In the genomic region with DNA sequence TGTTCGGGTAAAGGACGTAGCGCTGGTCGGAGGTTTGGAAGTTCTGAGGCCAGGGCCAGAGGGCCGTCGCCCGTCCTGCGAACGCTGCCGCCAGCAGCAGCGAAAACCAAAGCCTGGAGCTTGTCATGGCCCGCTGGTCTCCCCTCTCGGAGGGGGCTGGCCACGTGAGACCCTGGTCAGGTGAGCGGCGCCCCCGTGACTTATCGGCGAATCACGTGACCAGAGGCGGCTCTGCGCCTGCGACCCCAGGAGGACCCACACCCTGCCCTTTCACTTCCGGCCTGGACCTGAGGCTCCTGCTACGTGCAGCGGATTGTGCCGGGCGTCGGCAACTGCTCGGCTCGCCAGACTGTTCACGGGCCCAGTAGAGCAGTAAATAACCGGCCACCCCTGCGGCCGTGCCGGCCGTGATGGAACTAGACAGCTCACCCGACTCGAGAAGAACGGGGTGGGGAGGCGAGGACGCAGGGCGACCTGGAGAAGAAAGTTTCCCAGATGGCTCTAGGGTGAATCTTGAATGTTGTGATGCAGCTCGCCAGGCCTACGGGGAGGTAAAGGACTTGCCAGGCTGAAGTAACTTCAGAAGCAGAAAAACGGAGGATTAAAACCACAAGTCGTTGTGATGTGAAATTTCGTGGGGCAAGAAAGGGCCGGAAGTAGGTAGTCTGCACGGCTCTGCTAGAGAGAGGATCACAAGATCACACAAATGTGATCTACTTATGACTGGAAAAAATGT, we compare ENCODE assay signal across 1 cellular context.
TF ChIP-seq lines count a peak whose summit lies in the region.

A gene (minus strand): TSS at position 169 of the 736 bp plus-strand sequence. CDS start 42 bp downstream, at position 127.

TF ChIP-seq in HepG2, 621 proteins besides CTCF, POLR2A, EP300 and RAD21 (continued from another document and continues in another):
- TF ChIP-seq, protein P1, sequence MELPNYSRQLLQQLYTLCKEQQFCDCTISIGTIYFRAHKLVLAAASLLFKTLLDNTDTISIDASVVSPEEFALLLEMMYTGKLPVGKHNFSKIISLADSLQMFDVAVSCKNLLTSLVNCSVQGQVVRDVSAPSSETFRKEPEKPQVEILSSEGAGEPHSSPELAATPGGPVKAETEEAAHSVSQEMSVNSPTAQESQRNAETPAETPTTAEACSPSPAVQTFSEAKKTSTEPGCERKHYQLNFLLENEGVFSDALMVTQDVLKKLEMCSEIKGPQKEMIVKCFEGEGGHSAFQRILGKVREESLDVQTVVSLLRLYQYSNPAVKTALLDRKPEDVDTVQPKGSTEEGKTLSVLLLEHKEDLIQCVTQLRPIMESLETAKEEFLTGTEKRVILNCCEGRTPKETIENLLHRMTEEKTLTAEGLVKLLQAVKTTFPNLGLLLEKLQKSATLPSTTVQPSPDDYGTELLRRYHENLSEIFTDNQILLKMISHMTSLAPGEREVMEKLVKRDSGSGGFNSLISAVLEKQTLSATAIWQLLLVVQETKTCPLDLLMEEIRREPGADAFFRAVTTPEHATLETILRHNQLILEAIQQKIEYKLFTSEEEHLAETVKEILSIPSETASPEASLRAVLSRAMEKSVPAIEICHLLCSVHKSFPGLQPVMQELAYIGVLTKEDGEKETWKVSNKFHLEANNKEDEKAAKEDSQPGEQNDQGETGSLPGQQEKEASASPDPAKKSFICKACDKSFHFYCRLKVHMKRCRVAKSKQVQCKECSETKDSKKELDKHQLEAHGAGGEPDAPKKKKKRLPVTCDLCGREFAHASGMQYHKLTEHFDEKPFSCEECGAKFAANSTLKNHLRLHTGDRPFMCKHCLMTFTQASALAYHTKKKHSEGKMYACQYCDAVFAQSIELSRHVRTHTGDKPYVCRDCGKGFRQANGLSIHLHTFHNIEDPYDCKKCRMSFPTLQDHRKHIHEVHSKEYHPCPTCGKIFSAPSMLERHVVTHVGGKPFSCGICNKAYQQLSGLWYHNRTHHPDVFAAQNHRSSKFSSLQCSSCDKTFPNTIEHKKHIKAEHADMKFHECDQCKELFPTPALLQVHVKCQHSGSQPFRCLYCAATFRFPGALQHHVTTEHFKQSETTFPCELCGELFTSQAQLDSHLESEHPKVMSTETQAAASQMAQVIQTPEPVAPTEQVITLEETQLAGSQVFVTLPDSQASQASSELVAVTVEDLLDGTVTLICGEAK (IDR thresholded peaks at IDR 0.05), result no peak
- TF ChIP-seq, protein P1 (CRISPR knock-in tag; IDR thresholded peaks at IDR 0.05), result peak; percentile 93
- TF ChIP-seq IKZF1 (IDR thresholded peaks at IDR 0.05) (no peak), ZNF678 (CRISPR knock-in tag; IDR thresholded peaks at IDR 0.05) (no peak), NR2C2 (CRISPR knock-in tag; IDR thresholded peaks at IDR 0.05; ENCODE audit: borderline replicate concordance) (peak; percentile 97), NR1H2 (CRISPR knock-in tag; IDR thresholded peaks at IDR 0.05; ENCODE audit: borderline replicate concordance, low read depth) (0 out of 2 replicates have a peak, but pooled peaks have one; percentile 21), ARID2 (CRISPR knock-in tag; IDR thresholded peaks at IDR 0.05; ENCODE audit: borderline replicate concordance) (no peak), ZNF549 (CRISPR knock-in tag; IDR thresholded peaks at IDR 0.05) (no peak), PHF20 (CRISPR knock-in tag; IDR thresholded peaks at IDR 0.05) (peak; percentile 100), HDAC1 (CRISPR knock-in tag; IDR thresholded peaks at IDR 0.05) (peak; percentile 100), NONO (IDR thresholded peaks at IDR 0.05) (no peak), NONO (CRISPR knock-in tag; conservative IDR thresholded peaks at IDR 0.05) (peak; percentile 90), SNAPC2 (CRISPR knock-in tag; IDR thresholded peaks at IDR 0.05) (no peak), EZH2 (conservative IDR thresholded peaks at IDR 0.05; ENCODE audit: low read depth, low read length) (no peak), KLF16 (CRISPR knock-in tag; IDR thresholded peaks at IDR 0.05) (peak in 1 of 2 experiments; percentile 98; a peak in 2 of 4 replicates), KLF9 (CRISPR knock-in tag; IDR thresholded peaks at IDR 0.05; ENCODE audit: low read depth) (no peak), TOPORS (CRISPR knock-in tag; IDR thresholded peaks at IDR 0.05) (peak; percentile 91), ZNF101 (CRISPR knock-in tag; IDR thresholded peaks at IDR 0.05; ENCODE audit: borderline replicate concordance, low read depth) (peak; percentile 32; the same call in 1 of the 2 replicates), HNRNPL (IDR thresholded peaks at IDR 0.05; ENCODE audit: low read depth, low read length) (no peak), RBAK (CRISPR knock-in tag; IDR thresholded peaks at IDR 0.05) (peak; percentile 60; the same call in 1 of the 2 replicates), GABPB1 (CRISPR knock-in tag; IDR thresholded peaks at IDR 0.05) (peak; percentile 99), ZNF143 (CRISPR knock-in tag; IDR thresholded peaks at IDR 0.05) (peak; percentile 73), ZBTB1 (CRISPR knock-in tag; IDR thresholded peaks at IDR 0.05; ENCODE audit: borderline replicate concordance) (no peak), ZNF333 (CRISPR knock-in tag; IDR thresholded peaks at IDR 0.05; ENCODE audit: borderline replicate concordance) (no peak), BRCA1 (CRISPR knock-in tag; IDR thresholded peaks at IDR 0.05) (peak; percentile 97), ATF7 (IDR thresholded peaks at IDR 0.05) (no peak), ATF7 (CRISPR knock-in tag; IDR thresholded peaks at IDR 0.05) (peak; percentile 74), JUND (CRISPR knock-in tag; IDR thresholded peaks at IDR 0.05) (peak; percentile 52; the same call in 1 of the 2 replicates), ELF3 (CRISPR knock-in tag; IDR thresholded peaks at IDR 0.05) (peak; percentile 88), ZFP37 (CRISPR knock-in tag; IDR thresholded peaks at IDR 0.05; ENCODE audit: borderline replicate concordance) (peak; percentile 88; the same call in 1 of the 2 replicates)
- TF ChIP-seq, protein P2, sequence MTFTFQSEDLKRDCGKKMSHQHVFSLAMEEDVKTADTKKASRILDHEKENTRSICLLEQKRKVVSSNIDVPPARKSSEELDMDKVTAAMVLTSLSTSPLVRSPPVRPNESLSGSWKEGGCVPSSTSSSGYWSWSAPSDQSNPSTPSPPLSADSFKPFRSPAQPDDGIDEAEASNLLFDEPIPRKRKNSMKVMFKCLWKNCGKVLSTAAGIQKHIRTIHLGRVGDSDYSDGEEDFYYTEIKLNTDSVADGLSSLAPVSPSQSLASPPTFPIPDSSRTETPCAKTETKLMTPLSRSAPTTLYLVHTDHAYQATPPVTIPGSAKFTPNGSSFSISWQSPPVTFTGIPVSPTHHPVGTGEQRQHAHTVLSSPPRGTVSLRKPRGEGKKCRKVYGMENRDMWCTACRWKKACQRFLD (CRISPR knock-in tag; IDR thresholded peaks at IDR 0.05; ENCODE audit: borderline replicate concordance), result 0 out of 2 replicates have a peak, but pooled peaks have one; percentile 43
- TF ChIP-seq, protein P3, sequence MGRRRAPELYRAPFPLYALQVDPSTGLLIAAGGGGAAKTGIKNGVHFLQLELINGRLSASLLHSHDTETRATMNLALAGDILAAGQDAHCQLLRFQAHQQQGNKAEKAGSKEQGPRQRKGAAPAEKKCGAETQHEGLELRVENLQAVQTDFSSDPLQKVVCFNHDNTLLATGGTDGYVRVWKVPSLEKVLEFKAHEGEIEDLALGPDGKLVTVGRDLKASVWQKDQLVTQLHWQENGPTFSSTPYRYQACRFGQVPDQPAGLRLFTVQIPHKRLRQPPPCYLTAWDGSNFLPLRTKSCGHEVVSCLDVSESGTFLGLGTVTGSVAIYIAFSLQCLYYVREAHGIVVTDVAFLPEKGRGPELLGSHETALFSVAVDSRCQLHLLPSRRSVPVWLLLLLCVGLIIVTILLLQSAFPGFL (CRISPR knock-in tag; IDR thresholded peaks at IDR 0.05), result 0 out of 2 replicates have a peak, but pooled peaks have one; percentile 70
- TF ChIP-seq, protein P4, sequence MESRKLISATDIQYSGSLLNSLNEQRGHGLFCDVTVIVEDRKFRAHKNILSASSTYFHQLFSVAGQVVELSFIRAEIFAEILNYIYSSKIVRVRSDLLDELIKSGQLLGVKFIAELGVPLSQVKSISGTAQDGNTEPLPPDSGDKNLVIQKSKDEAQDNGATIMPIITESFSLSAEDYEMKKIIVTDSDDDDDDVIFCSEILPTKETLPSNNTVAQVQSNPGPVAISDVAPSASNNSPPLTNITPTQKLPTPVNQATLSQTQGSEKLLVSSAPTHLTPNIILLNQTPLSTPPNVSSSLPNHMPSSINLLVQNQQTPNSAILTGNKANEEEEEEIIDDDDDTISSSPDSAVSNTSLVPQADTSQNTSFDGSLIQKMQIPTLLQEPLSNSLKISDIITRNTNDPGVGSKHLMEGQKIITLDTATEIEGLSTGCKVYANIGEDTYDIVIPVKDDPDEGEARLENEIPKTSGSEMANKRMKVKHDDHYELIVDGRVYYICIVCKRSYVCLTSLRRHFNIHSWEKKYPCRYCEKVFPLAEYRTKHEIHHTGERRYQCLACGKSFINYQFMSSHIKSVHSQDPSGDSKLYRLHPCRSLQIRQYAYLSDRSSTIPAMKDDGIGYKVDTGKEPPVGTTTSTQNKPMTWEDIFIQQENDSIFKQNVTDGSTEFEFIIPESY (CRISPR knock-in tag; IDR thresholded peaks at IDR 0.05), result peak; percentile 60
- TF ChIP-seq, protein P5, sequence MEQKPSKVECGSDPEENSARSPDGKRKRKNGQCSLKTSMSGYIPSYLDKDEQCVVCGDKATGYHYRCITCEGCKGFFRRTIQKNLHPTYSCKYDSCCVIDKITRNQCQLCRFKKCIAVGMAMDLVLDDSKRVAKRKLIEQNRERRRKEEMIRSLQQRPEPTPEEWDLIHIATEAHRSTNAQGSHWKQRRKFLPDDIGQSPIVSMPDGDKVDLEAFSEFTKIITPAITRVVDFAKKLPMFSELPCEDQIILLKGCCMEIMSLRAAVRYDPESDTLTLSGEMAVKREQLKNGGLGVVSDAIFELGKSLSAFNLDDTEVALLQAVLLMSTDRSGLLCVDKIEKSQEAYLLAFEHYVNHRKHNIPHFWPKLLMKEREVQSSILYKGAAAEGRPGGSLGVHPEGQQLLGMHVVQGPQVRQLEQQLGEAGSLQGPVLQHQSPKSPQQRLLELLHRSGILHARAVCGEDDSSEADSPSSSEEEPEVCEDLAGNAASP (CRISPR knock-in tag; IDR thresholded peaks at IDR 0.05; ENCODE audit: borderline replicate concordance), result peak; percentile 87
- TF ChIP-seq, protein P6, sequence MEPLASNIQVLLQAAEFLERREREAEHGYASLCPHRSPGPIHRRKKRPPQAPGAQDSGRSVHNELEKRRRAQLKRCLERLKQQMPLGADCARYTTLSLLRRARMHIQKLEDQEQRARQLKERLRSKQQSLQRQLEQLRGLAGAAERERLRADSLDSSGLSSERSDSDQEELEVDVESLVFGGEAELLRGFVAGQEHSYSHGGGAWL (CRISPR knock-in tag; IDR thresholded peaks at IDR 0.05), result peak; percentile 95
- TF ChIP-seq, protein P7, sequence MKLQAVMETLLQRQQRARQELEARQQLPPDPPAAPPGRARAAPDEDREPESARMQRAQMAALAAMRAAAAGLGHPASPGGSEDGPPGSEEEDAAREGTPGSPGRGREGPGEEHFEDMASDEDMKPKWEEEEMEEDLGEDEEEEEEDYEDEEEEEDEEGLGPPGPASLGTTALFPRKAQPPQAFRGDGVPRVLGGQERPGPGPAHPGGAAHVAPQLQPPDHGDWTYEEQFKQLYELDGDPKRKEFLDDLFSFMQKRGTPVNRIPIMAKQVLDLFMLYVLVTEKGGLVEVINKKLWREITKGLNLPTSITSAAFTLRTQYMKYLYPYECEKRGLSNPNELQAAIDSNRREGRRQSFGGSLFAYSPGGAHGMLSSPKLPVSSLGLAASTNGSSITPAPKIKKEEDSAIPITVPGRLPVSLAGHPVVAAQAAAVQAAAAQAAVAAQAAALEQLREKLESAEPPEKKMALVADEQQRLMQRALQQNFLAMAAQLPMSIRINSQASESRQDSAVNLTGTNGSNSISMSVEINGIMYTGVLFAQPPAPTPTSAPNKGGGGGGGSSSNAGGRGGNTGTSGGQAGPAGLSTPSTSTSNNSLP (IDR thresholded peaks at IDR 0.05; ENCODE audit: low read depth, low read length), result no peak
- TF ChIP-seq, protein P8, sequence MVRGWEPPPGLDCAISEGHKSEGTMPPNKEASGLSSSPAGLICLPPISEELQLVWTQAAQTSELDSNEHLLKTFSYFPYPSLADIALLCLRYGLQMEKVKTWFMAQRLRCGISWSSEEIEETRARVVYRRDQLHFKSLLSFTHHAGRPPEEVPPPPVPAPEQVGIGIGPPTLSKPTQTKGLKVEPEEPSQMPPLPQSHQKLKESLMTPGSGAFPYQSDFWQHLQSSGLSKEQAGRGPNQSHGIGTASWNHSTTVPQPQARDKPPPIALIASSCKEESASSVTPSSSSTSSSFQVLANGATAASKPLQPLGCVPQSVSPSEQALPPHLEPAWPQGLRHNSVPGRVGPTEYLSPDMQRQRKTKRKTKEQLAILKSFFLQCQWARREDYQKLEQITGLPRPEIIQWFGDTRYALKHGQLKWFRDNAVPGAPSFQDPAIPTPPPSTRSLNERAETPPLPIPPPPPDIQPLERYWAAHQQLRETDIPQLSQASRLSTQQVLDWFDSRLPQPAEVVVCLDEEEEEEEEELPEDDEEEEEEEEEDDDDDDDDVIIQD (CRISPR knock-in tag; IDR thresholded peaks at IDR 0.05; ENCODE audit: low read depth), result peak; percentile 82
